Comparison of ENCODE assay signal across 16 cellular contexts in the genomic region with DNA sequence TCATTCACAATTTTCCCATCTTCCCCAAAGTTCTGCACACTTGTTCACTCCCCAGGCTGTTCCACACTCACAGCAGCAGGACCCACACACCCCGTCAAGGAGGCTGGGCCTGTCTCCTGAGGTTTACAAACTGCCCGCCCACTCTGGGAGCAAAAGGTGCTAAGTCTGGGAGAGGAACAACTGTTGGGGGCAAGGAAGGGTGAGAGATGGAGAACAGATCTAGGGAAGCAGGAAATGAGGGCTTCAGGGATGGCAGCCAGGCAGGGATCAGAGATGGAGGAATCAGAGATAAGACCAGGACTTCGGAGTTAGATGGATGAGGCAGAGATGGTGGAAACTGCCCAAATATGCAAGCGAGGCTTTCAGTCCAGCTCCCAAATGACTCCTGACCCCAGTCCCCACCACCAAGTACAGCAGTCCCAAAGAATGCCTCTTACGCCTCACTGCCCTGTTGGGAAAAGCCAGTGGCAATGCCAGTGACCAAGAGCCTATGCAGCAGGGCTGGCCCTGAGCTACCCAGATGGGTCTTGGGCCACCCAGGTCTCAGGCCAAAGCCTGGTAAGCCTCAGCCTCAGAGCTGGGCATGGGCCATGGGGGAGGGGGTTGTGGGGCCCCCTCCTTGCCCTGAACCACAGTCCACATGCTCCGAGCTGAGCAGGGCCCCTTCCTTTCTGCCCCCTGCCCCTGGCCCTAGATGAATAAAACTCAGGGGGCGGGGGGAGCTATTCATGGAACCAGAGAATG. TPM values are rescaled to one million over a fixed set of nuclear protein-coding genes. Genes with fewer than 3 reads are reported as not detected.
DNase-seq lines count a peak whose midpoint lies in the region; ATAC-seq, FAIRE-seq and TF ChIP-seq lines count a peak whose summit lies in the region.
"Had no signal": no experiment of that assay in that cellular context is flagged by ENCODE, and none has a peak within 500 bp of the region (broad histone marks: within the 10 kb centered on the region; RNA-seq: fewer than 3 reads in every experiment).

No MANE protein-coding gene starts in this region.

- H3K4me2 ChIP-seq in HepG2 (ENCODE audit: low read depth, low read length), result no peak overlapping the region
- H3K4me2 ChIP-seq in astrocyte (ENCODE audit: low read length), result peak overlapping the region; percentile 24
- H3K4me2 ChIP-seq: BLaER1 treated with 17β-estradiol and CSF1 and Interleukin-3, amounts not matched to agents 10 nM and 100 nM had no signal

- ATAC-seq in HepG2 (no peak), right lobe of liver (no peak)

- H3K27me3 ChIP-seq in HepG2 (ENCODE audit: control insufficient read depth in 1 of 2, insufficient read depth in 2 of 2, low read length in 2 of 2), result peaks cover 2 to 11% of the 10 kb centered on the region in 2 experiments; a peak in 2 of 5 replicates
- no peaks in the 10 kb centered on the region for H3K27me3 ChIP-seq in right lobe of liver
- H3K27me3 ChIP-seq in astrocyte (ENCODE audit: insufficient read depth, low read length), result no peaks in the 10 kb centered on the region
- H3K27me3 ChIP-seq: BLaER1 treated with 17β-estradiol and CSF1 and Interleukin-3, amounts not matched to agents 10 nM and 100 nM had no signal

- H3K36me3 ChIP-seq in HepG2 (replicated peaks in 1 of 2; ENCODE audit: control insufficient read depth in 1 of 2, insufficient read depth in 2 of 2, low read length in 2 of 2) (no peaks in the 10 kb centered on the region), right lobe of liver (no peaks in the 10 kb centered on the region), astrocyte (ENCODE audit: insufficient read depth, low read length) (no peaks in the 10 kb centered on the region)
- H3K36me3 ChIP-seq: BLaER1 treated with 17β-estradiol and CSF1 and Interleukin-3, amounts not matched to agents 10 nM and 100 nM had no signal

- no peak overlapping the region for H3K27ac Mint-ChIP-seq in astrocyte (ENCODE audit: unreplicated experiment)
- peak overlapping the region; percentile 29 for H3K27ac Mint-ChIP-seq in glutamatergic neuron (ENCODE audit: unreplicated experiment)
- peak overlapping the region; percentile 39 for H3K27ac Mint-ChIP-seq in type B pancreatic cell
- no peak overlapping the region for H3K27ac Mint-ChIP-seq in activated CD4-positive, alpha-beta T cell treated with anti-CD3 and anti-CD28 coated beads, Interleukin-2, amount 10 ng/mL, durations not matched to agents 24 days and 14 days
- H3K27ac Mint-ChIP-seq: CD4-positive, alpha-beta T cell had no signal

- no peak for DNase-seq in HepG2 (ENCODE audit: low spot score)
- no peak for DNase-seq in right lobe of liver
- DNase-seq in astrocyte (ENCODE audit: low read depth), result peak; percentile 9
- no peak for DNase-seq in glutamatergic neuron
- no peak for DNase-seq in type B pancreatic cell (ENCODE audit: extremely low spot score, unreplicated experiment)
- no peak for DNase-seq in activated CD4-positive, alpha-beta T cell treated with anti-CD3 and anti-CD28 coated beads, Interleukin-2, amount 10 ng/mL, durations not matched to agents 24 days and 14 days
- no peak for DNase-seq in urothelium cell line (ENCODE audit: low spot score)
- no peak for DNase-seq in stimulated activated CD4-positive, alpha-beta T cell treated with anti-CD3 and anti-CD28 coated beads, Interleukin-1b, Interleukin-23, amount 100 ng/mL, for 48 hours
- DNase-seq: 8988T; Calu3; CD4-positive, alpha-beta T cell; DMS 273 treated with DMSO at 0.1 percent for 48 hours; H7 had no signal

- 60% methylated on average over 6 of the region's 7 CpGs for WGBS in HepG2 (ENCODE audit: low lambda C conversion rate)
- 62% methylated on average over 4 of the region's 7 CpGs for WGBS in right lobe of liver (ENCODE audit: insufficient coverage, low coverage, low lambda C conversion rate, missing lambda C conversion rate)

- TF ChIP-seq EP300 in HepG2 (IDR thresholded peaks at IDR 0.05; ENCODE audit: low read depth in 2 of 2, low read length in 2 of 2), result no peak
- TF ChIP-seq EP300 in HepG2 (CRISPR knock-in tag; IDR thresholded peaks at IDR 0.05; ENCODE audit: borderline replicate concordance), result no peak

- POLR2A ChIA-PET in HepG2 (lab: Yijun Ruan, JAX), result no interaction called here

- in situ Hi-C loops in HepG2 (cut with HindIII; ENCODE audit: extremely low pct_ligation_motif_present, low pct_unique_long_range_greater_than_20kb), result no loop called here

- CTCF ChIA-PET in HepG2 (lab: Yijun Ruan, JAX; ENCODE audit: low intra/inter-chr PET ratio, low total read pairs), result no interaction called here

- H3K27me3 Mint-ChIP-seq in astrocyte (ENCODE audit: low read depth, unreplicated experiment) (peaks cover 62% of the 10 kb centered on the region), glutamatergic neuron (ENCODE audit: unreplicated experiment) (peaks cover 7% of the 10 kb centered on the region), type B pancreatic cell (peaks cover 56% of the 10 kb centered on the region)
- peaks cover 21% of the 10 kb centered on the region for H3K27me3 Mint-ChIP-seq in activated CD4-positive, alpha-beta T cell treated with anti-CD3 and anti-CD28 coated beads, Interleukin-2, amount 10 ng/mL, durations not matched to agents 24 days and 14 days

- no peaks in the 10 kb centered on the region for H3K9me3 Mint-ChIP-seq in astrocyte (ENCODE audit: unreplicated experiment)
- peaks cover 5% of the 10 kb centered on the region for H3K9me3 Mint-ChIP-seq in glutamatergic neuron (ENCODE audit: unreplicated experiment)
- no peaks in the 10 kb centered on the region for H3K9me3 Mint-ChIP-seq in type B pancreatic cell
- H3K9me3 Mint-ChIP-seq in activated CD4-positive, alpha-beta T cell treated with anti-CD3 and anti-CD28 coated beads, Interleukin-2, amount 10 ng/mL, durations not matched to agents 24 days and 14 days, result no peaks in the 10 kb centered on the region
- H3K9me3 Mint-ChIP-seq: CD4-positive, alpha-beta T cell had no signal

- TF ChIP-seq POLR2A in HepG2 (IDR thresholded peaks at IDR 0.05; ENCODE audit: insufficient read depth in 1 of 2, low read depth in 2 of 2, low read length in 2 of 2), result no peak
- no peak for TF ChIP-seq POLR2A in right lobe of liver (IDR thresholded peaks at IDR 0.05)

- peaks cover 2% of the 10 kb centered on the region for H3K36me3 Mint-ChIP-seq in astrocyte (ENCODE audit: low read depth, unreplicated experiment)
- no peaks in the 10 kb centered on the region for H3K36me3 Mint-ChIP-seq in glutamatergic neuron (ENCODE audit: unreplicated experiment)
- no peaks in the 10 kb centered on the region for H3K36me3 Mint-ChIP-seq in type B pancreatic cell
- H3K36me3 Mint-ChIP-seq in activated CD4-positive, alpha-beta T cell treated with anti-CD3 and anti-CD28 coated beads, Interleukin-2, amount 10 ng/mL, durations not matched to agents 24 days and 14 days (ENCODE audit: low read depth), result no peaks in the 10 kb centered on the region

- H4K20me1 ChIP-seq in HepG2 (ENCODE audit: insufficient read depth, low read length) (no peaks in the 10 kb centered on the region), astrocyte (ENCODE audit: insufficient read depth, low read length) (no peaks in the 10 kb centered on the region)
- H4K20me1 ChIP-seq: BLaER1 treated with 17β-estradiol and CSF1 and Interleukin-3, amounts not matched to agents 10 nM and 100 nM had no signal

- H2AFZ ChIP-seq in HepG2 (ENCODE audit: low read length), result no peak overlapping the region
- H2AFZ ChIP-seq in astrocyte (ENCODE audit: low read depth, low read length), result peak overlapping the region; percentile 2

- intact Hi-C loops in HepG2 (cut with micrococcal nuclease; ENCODE audit: unreplicated experiment), result no loop called here
- intact Hi-C loops in right lobe of liver (cut with DNase I), result loop anchor here in 1 of 2 donors (10.0 kb wide), 3 partner anchors 208 to 548 kb away; no protein-coding TSS in a partner anchor
- intact Hi-C loops in activated CD4-positive, alpha-beta T cell treated with anti-CD3 and anti-CD28 coated beads, Interleukin-2, amount 10 ng/mL, durations not matched to agents 24 days and 14 days (cut with micrococcal nuclease), result loop anchor here (2.0 kb wide), 1 partner anchor 202 kb away; no protein-coding TSS in a partner anchor

- FAIRE-seq in HepG2 (lab: Jason Lieb, UNC), result no peak
- no peak for FAIRE-seq in astrocyte (lab: Jason Lieb, UNC)
- FAIRE-seq in urothelium cell line (lab: Jason Lieb, UNC), result no peak
- FAIRE-seq: GM12878, GM19239 had no signal

- no peak overlapping the region for H3K4me3 Mint-ChIP-seq in astrocyte (ENCODE audit: unreplicated experiment)
- no peak overlapping the region for H3K4me3 Mint-ChIP-seq in glutamatergic neuron (ENCODE audit: unreplicated experiment)
- H3K4me3 Mint-ChIP-seq in type B pancreatic cell, result no peak overlapping the region
- H3K4me3 Mint-ChIP-seq in activated CD4-positive, alpha-beta T cell treated with anti-CD3 and anti-CD28 coated beads, Interleukin-2, amount 10 ng/mL, durations not matched to agents 24 days and 14 days, result no peak overlapping the region
- H3K4me3 Mint-ChIP-seq: CD4-positive, alpha-beta T cell had no signal

- H3K79me2 ChIP-seq in HepG2 (ENCODE audit: insufficient read depth, low read length), result no peaks in the 10 kb centered on the region
- H3K79me2 ChIP-seq in astrocyte (ENCODE audit: insufficient read depth, low read length), result no peaks in the 10 kb centered on the region

- H3K9me3 ChIP-seq in HepG2 (ENCODE audit: low read length), result no peaks in the 10 kb centered on the region
- no peaks in the 10 kb centered on the region for H3K9me3 ChIP-seq in right lobe of liver
- no peaks in the 10 kb centered on the region for H3K9me3 ChIP-seq in astrocyte (ENCODE audit: insufficient read depth, low read depth, low read length)
- H3K9me3 ChIP-seq: BLaER1 treated with 17β-estradiol and CSF1 and Interleukin-3, amounts not matched to agents 10 nM and 100 nM had no signal

- H3K4me1 Mint-ChIP-seq in astrocyte (ENCODE audit: low read depth, unreplicated experiment), result peaks cover 9% of the 10 kb centered on the region
- H3K4me1 Mint-ChIP-seq in glutamatergic neuron (ENCODE audit: low read depth, unreplicated experiment), result peaks cover 2% of the 10 kb centered on the region
- peaks cover 51% of the 10 kb centered on the region for H3K4me1 Mint-ChIP-seq in type B pancreatic cell (ENCODE audit: unreplicated experiment)
- no peaks in the 10 kb centered on the region for H3K4me1 Mint-ChIP-seq in activated CD4-positive, alpha-beta T cell treated with anti-CD3 and anti-CD28 coated beads, Interleukin-2, amount 10 ng/mL, durations not matched to agents 24 days and 14 days

- no peak overlapping the region for H3K27ac ChIP-seq in HepG2 (ENCODE audit: extremely low read length, insufficient read depth, low read length)
- no peak overlapping the region for H3K27ac ChIP-seq in right lobe of liver
- H3K27ac ChIP-seq in astrocyte (ENCODE audit: low read depth, low read length), result peak overlapping the region; percentile 54
- H3K27ac ChIP-seq: BLaER1 treated with 17β-estradiol and CSF1 and Interleukin-3, amounts not matched to agents 10 nM and 100 nM had no signal

- TF ChIP-seq CTCF in HepG2 (CRISPR knock-in tag; IDR thresholded peaks at IDR 0.05) (no peak), right lobe of liver (IDR thresholded peaks at IDR 0.05) (no peak), astrocyte (IDR thresholded peaks at IDR 0.05; ENCODE audit: insufficient read depth, low read depth, low read length) (no peak), glutamatergic neuron (IDR thresholded peaks at IDR 0.05; ENCODE audit: partially characterized antibody, unreplicated experiment) (no peak), type B pancreatic cell (conservative IDR thresholded peaks at IDR 0.05) (no peak)

- no peak for TF ChIP-seq RAD21 in HepG2 (CRISPR knock-in tag; IDR thresholded peaks at IDR 0.05)

- H3K9ac ChIP-seq in HepG2 (ENCODE audit: insufficient read depth, low read depth, low read length), result no peak overlapping the region
- peak overlapping the region; percentile 23 for H3K9ac ChIP-seq in astrocyte (ENCODE audit: low read length)
- H3K9ac ChIP-seq: BLaER1 treated with 17β-estradiol and CSF1 and Interleukin-3, amounts not matched to agents 10 nM and 100 nM had no signal

- no TSS peak for BruUV-seq in HepG2 (replicated peaks; lab: Mats Ljungman, UMichigan)

- H3K4me3 ChIP-seq in HepG2 (replicated peaks in 1 of 3; ENCODE audit: insufficient read depth in 1 of 3, low read depth in 2 of 3, low read length in 3 of 3) (no peak overlapping the region), right lobe of liver (no peak overlapping the region), astrocyte (ENCODE audit: insufficient read depth, low read depth, low read length) (no peak overlapping the region)
- H3K4me3 ChIP-seq: BLaER1 treated with 17β-estradiol and CSF1 and Interleukin-3, amounts not matched to agents 10 nM and 100 nM; GM12878 had no signal

- H3K4me1 ChIP-seq in HepG2 (ENCODE audit: insufficient read depth, low read length) (peaks cover 59% of the 10 kb centered on the region), right lobe of liver (peaks cover 0 to 23% (median 6%) of the 10 kb centered on the region in 4 donors), astrocyte (ENCODE audit: insufficient read depth, low read length) (peaks cover 27% of the 10 kb centered on the region)

RNA-seq across cellular contexts. Expression of gene SLF2, which starts 39.5 kb away (rescaled TPM):
- total RNA-seq in HepG2 (2016; rRNA removed; fragmentation: Illumina TruSeq; extraction: Trizol) (48.1 and 59.8 TPM in 2 replicates), right lobe of liver (10 to 100 TPM in 3 of 6 experiments, 1 to 10 TPM in 3; 7.1 to 14.2 (median 10.0) TPM), astrocyte (19.6 and 20.3 TPM in 2 replicates), glutamatergic neuron (ENCODE audit: unreplicated experiment) (35.9 TPM), type B pancreatic cell (ENCODE audit: low replicate concordance) (22.0 and 46.1 TPM in 2 replicates)
- total RNA-seq in HepG2 (2016; cell fraction: cytosol; rRNA removed; fragmentation: Illumina TruSeq; extraction: Trizol; ENCODE audit: low read depth), result 35.7 and 39.2 TPM in 2 replicates
- 48.7 and 55.8 TPM in 2 replicates for total RNA-seq in HepG2 (2016; cell fraction: insoluble cytoplasmic fraction; rRNA removed; fragmentation: Illumina TruSeq; extraction: Trizol)
- 37.2 and 42.1 TPM in 2 replicates for total RNA-seq in HepG2 (2016; cell fraction: membrane; rRNA removed; fragmentation: Illumina TruSeq; extraction: Trizol)
- total RNA-seq in HepG2 (2016; cell fraction: nucleus; rRNA removed; fragmentation: Illumina TruSeq; extraction: Trizol), result 58.3 and 64.6 TPM in 2 replicates
- polyA plus RNA-seq in HepG2 (2011; rRNA removed), result 12.2 and 12.6 TPM in 2 replicates
- 5.8 and 6.0 TPM in 2 replicates for polyA plus RNA-seq in HepG2 (2011; cell fraction: cytosol; rRNA removed)
- 18.9 and 23.2 TPM in 2 replicates for polyA plus RNA-seq in HepG2 (2011; cell fraction: nucleus; rRNA removed)
- polyA plus RNA-seq in HepG2 (2012), result 15.3 and 20.8 TPM in 2 replicates
- polyA plus RNA-seq in HepG2 (2016; cell fraction: cytosol; fragmentation: Illumina TruSeq; extraction: Trizol; ENCODE audit: low read depth), result 3.5 and 4.7 TPM in 2 replicates
- 30.2 and 31.7 TPM in 2 replicates for polyA plus RNA-seq in HepG2 (2016; cell fraction: insoluble cytoplasmic fraction; fragmentation: Illumina TruSeq; extraction: Trizol; ENCODE audit: low read depth)
- polyA plus RNA-seq in HepG2 (2016; cell fraction: membrane; fragmentation: Illumina TruSeq; extraction: Trizol; ENCODE audit: low read depth), result 7.6 and 8.6 TPM in 2 replicates
- polyA plus RNA-seq in HepG2 (2016; cell fraction: nucleus; fragmentation: Illumina TruSeq; extraction: Trizol; ENCODE audit: insufficient read depth, low read depth), result 55.6 and 64.3 TPM in 2 replicates
- polyA minus RNA-seq in HepG2 (2011; rRNA and poly(A)+ RNA removed; ENCODE audit: low replicate concordance), result 9.0 and 14.8 TPM in 2 replicates
- polyA minus RNA-seq in HepG2 (2011; cell fraction: cytosol; rRNA and poly(A)+ RNA removed), result 15.4 and 17.1 TPM in 2 replicates
- polyA minus RNA-seq in HepG2 (2011; cell fraction: nucleus; rRNA and poly(A)+ RNA removed), result 88.7 and 96.8 TPM in 2 replicates
- 34.9 and 35.3 TPM in 2 replicates for total RNA-seq in activated CD4-positive, alpha-beta T cell treated with anti-CD3 and anti-CD28 coated beads, Interleukin-2, amount 10 ng/mL, durations not matched to agents 24 days and 14 days

Comparison
In these comparisons a context has a peak if more than half of its experiments do, and no peak if none do; other contexts are left out.
1. H3K27ac Mint-ChIP-seq: peak in glutamatergic neuron (single experiment) and type B pancreatic cell (single experiment); none in astrocyte (single experiment) and activated CD4-positive, alpha-beta T cell treated with anti-CD3 and anti-CD28 coated beads, Interleukin-2, amount 10 ng/mL, durations not matched to agents 24 days and 14 days (single experiment).